Comparison of ENCODE assay signal across 1 cellular context in the genomic region with DNA sequence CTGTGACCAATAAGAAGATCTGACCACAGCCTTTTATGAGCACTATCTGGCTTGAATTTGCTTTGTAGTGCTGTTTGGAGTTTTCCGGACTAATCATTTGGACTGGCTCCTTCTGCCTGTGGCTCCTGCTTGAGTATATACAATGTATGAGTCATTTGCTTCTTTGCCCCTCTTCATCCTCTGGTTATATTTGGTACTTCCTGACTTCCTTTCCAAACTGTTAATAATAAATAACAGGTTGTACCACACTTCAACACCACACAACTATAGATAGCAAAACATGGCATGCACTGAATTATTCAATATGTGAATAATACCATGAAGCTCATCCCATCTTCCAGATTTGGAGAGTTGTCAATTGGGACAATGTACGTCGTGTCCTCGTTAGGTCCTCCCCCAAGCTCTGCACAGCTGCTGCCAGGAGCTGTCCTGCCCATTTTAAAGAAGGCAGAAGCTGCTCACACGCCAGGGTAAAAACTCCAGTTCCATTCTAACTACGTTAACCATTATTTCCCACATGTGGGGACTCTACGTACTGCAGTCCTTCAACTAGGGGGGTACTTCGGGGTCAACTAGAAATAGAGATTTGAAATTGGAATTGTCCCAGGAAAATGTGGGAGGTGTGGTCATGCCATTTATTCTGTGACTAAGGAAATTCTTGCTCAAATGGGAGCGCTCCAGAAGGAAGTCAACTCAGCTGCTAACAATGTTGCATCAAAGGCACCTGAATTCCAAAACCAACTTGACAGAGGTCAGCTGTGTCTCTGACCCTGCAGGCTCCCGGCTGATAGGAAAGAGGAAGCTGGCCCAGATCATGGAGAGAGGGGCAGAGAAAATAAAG.
TF ChIP-seq lines count a peak whose summit lies in the region.

No MANE protein-coding gene starts in this region.

TF ChIP-seq in SK-N-SH, 30 proteins besides CTCF, POLR2A, EP300 and RAD21 (continued from another document):
- no peak for TF ChIP-seq MXI1 (IDR thresholded peaks at IDR 0.05; ENCODE audit: low read depth, low read length)
